In the genomic region with DNA sequence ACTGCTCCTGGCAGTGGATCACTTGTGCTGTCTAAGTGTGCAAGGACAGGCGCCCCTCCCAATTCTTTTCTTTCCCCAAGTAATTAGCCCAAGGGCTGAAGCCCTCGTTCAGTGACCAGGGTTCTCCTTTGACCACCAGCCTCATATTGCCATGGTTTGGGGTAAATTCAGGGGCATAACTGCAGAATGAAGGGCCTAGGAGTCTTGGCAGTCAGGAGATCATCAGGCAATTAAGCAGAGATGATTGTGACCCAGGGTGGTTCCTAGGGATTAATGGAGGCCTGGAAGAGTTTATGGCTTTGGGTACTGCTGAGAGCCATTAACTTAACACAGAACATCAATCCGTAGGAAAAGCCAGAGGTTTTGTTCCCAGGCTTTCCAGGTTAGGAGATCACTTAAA, we compare ENCODE assay signal across 11 cellular contexts.
A peak's percentile ranks its signal among the peaks of the same experiment; 100 is the strongest.
DNase-seq lines count a peak whose midpoint lies in the region; ATAC-seq and TF ChIP-seq lines count a peak whose summit lies in the region.
"Had no signal": no experiment of that assay in that cellular context is flagged by ENCODE, and none has a peak within 500 bp of the region (broad histone marks: within the 10 kb centered on the region; RNA-seq: fewer than 3 reads in every experiment).

No MANE protein-coding gene starts in this region.

- H3K27ac Mint-ChIP-seq in brain (peak overlapping the region; percentile 54 to 91 (median 77)), nephron (peak overlapping the region; percentile 93 to 98 (median 95))

- H3K4me3 ChIP-seq in left ventricle myocardium inferior = no peak overlapping the region
- H3K4me3 ChIP-seq in heart left ventricle = no peak overlapping the region
- H3K4me3 ChIP-seq: HAP-1, PC-9 had no signal

- no peaks in the 10 kb centered on the region for H3K9me3 Mint-ChIP-seq in brain
- H3K9me3 Mint-ChIP-seq in nephron = no peaks in the 10 kb centered on the region

- H3K27ac ChIP-seq in left ventricle myocardium inferior (replicated peaks) = peak overlapping the region; percentile 71
- H3K27ac ChIP-seq in heart left ventricle = peak overlapping the region in 6 of 12 donors; percentile 2 to 79 (median 58)
- no peak overlapping the region for H3K27ac ChIP-seq in substantia nigra (ENCODE audit: low read depth, low read length, poor library complexity, severe bottlenecking)
- H3K27ac ChIP-seq: PC-9 had no signal

- H3K4me3 Mint-ChIP-seq in brain = no peak overlapping the region
- no peak overlapping the region for H3K4me3 Mint-ChIP-seq in nephron

- H3K36me3 ChIP-seq in left ventricle myocardium inferior (peaks cover 47% of the 10 kb centered on the region), heart left ventricle (peaks cover 0 to 63% (median 40%) of the 10 kb centered on the region in 9 donors)

- WGBS in heart left ventricle, 4 donors = 82 to 88% (median 86%) methylated on average over 3 of the region's 3 CpGs

- H3K27me3 ChIP-seq in left ventricle myocardium inferior (ENCODE audit: low read depth) (no peaks in the 10 kb centered on the region), heart left ventricle (no peaks in the 10 kb centered on the region)

- H3K36me3 Mint-ChIP-seq in brain (peaks cover 23% of the 10 kb centered on the region), nephron (ENCODE audit: low read depth) (peaks cover 42% of the 10 kb centered on the region)

- intact Hi-C loops in left ventricle myocardium inferior (cut with micrococcal nuclease) = no loop called here
- intact Hi-C loops in heart left ventricle (cut with DNase I) = loop anchor here in 1 of 10 donors (5.0 kb wide), 1 partner anchor 44 kb away; no protein-coding TSS in a partner anchor

- no peaks in the 10 kb centered on the region for H3K9me3 ChIP-seq in left ventricle myocardium inferior (replicated peaks)
- no peaks in the 10 kb centered on the region for H3K9me3 ChIP-seq in heart left ventricle
- H3K9me3 ChIP-seq: HAP-1 had no signal

- H3K4me1 Mint-ChIP-seq in brain = peaks cover 63% of the 10 kb centered on the region
- H3K4me1 Mint-ChIP-seq in nephron = peaks cover 70% of the 10 kb centered on the region

- DNase-seq in left ventricle myocardium inferior (no peak), heart left ventricle (no peak), substantia nigra (lab: John Stamatoyannopoulos, UW) (no peak), GOT3 (lab: John Stamatoyannopoulos, UW) (no peak), KG1 (lab: John Stamatoyannopoulos, UW) (no peak)
- DNase-seq: Karpas-422, PC-9 had no signal

- ATAC-seq in heart left ventricle (no peak), GM21381 (IDR thresholded peaks at IDR 0.05; ENCODE audit: unreplicated experiment) (no peak)

- TF ChIP-seq CTCF in left ventricle myocardium inferior (IDR thresholded peaks at IDR 0.05; ENCODE audit: borderline replicate concordance) (no peak), heart left ventricle (IDR thresholded peaks at IDR 0.05) (no peak), brain (conservative IDR thresholded peaks at IDR 0.05) (no peak), nephron (IDR thresholded peaks at IDR 0.05; ENCODE audit: unreplicated experiment in 3 of 3) (no peak)

- H3K4me1 ChIP-seq in left ventricle myocardium inferior = peaks cover 52% of the 10 kb centered on the region
- peaks cover 0 to 51% (median 25%) of the 10 kb centered on the region in 12 donors for H3K4me1 ChIP-seq in heart left ventricle
- H3K4me1 ChIP-seq: HAP-1 had no signal

- H3K27me3 Mint-ChIP-seq in brain (no peaks in the 10 kb centered on the region), nephron (ENCODE audit: low read depth) (no peaks in the 10 kb centered on the region)

- TF ChIP-seq POLR2A in heart left ventricle (IDR thresholded peaks at IDR 0.05) = no peak
